ENCODE assay signal across 26 cellular contexts in genomic region chr1:58919226-58919985, GRCh38.
"Had no signal": no experiment of that assay in that cellular context is flagged by ENCODE, and none has a peak within 500 bp of the region (broad histone marks: within the 10 kb centered on the region; RNA-seq: fewer than 3 reads in every experiment).

No MANE protein-coding gene starts in this region.

- H3K4me3 Mint-ChIP-seq: activated CD4-positive, alpha-beta memory T cell treated with anti-CD3 and anti-CD28 coated beads, Interleukin-2, amount 10 ng/mL, durations not matched to agents 7 days and 5 days; activated CD4-positive, alpha-beta T cell treated with anti-CD3 and anti-CD28 coated beads, Interleukin-2, amount 10 ng/mL, durations not matched to agents 24 days and 14 days; activated naive CD4-positive, alpha-beta T cell treated with anti-CD3 and anti-CD28 coated beads for 36 hours; activated naive CD8-positive, alpha-beta T cell treated with anti-CD3 and anti-CD28 coated beads, Interleukin-2, amount 10 ng/mL, durations not matched to agents 7 days and 5 days; activated T-cell treated with anti-CD3 and anti-CD28 coated beads, Interleukin-2, amount 50 U/mL, for 72 hours; effector memory CD8-positive, alpha-beta T cell; natural killer cell treated with Interleukin-12 subunit alpha and Interleukin-12 subunit beta and Interleukin-15 and Interleukin-18, amount 100 ng/mL, for 72 hours; stimulated activated memory B cell treated with anti-CD40 and anti-IgM and Interleukin-4, amounts not matched to agents 10 μg/mL and 1 μg/mL and 100 μg/mL, for 72 hours had no signal

- H3K36me3 ChIP-seq: cardiac muscle cell, left ventricle myocardium inferior, sigmoid colon, stomach, vagina had no signal

- H3K4me2 ChIP-seq: smooth muscle cell had no signal

- H3K9me3 Mint-ChIP-seq: effector memory CD8-positive, alpha-beta T cell; natural killer cell treated with Interleukin-12 subunit alpha and Interleukin-12 subunit beta and Interleukin-15 and Interleukin-18, amount 100 ng/mL, for 72 hours; stimulated activated memory B cell treated with anti-CD40 and anti-IgM and Interleukin-4, amounts not matched to agents 10 μg/mL and 1 μg/mL and 100 μg/mL, for 72 hours had no signal

- H3K27me3 ChIP-seq: cardiac muscle cell, sigmoid colon, stomach, testis, vagina had no signal

- DNase-seq: activated CD4-positive, alpha-beta memory T cell treated with anti-CD3 and anti-CD28 coated beads, Interleukin-2, amount 10 ng/mL, durations not matched to agents 7 days and 5 days; activated CD4-positive, alpha-beta T cell treated with anti-CD3 and anti-CD28 coated beads, Interleukin-2, amount 10 ng/mL, durations not matched to agents 24 days and 14 days; activated effector memory CD4-positive, alpha-beta T cell treated with Interleukin-2 at 50 U/mL for 16 hours; activated naive CD4-positive, alpha-beta T cell treated with anti-CD3 and anti-CD28 coated beads for 36 hours; activated naive CD8-positive, alpha-beta T cell treated with anti-CD3 and anti-CD28 coated beads, Interleukin-2, amount 10 ng/mL, durations not matched to agents 7 days and 5 days; activated T-cell treated with anti-CD3 and anti-CD28 coated beads, Interleukin-2, amount 50 U/mL, for 72 hours; amniotic stem cell; effector memory CD8-positive, alpha-beta T cell; glutamatergic neuron; left ventricle myocardium inferior; mammary epithelial cell; midbrain; occipital lobe; sigmoid colon; stimulated activated CD4-positive, alpha-beta T cell treated with anti-CD3 and anti-CD28 coated beads, Interleukin-15, amount 100 ng/mL, for 24 hours; stomach; testis; trophoblast cell had no signal

- H3K27ac ChIP-seq: cardiac muscle cell, left ventricle myocardium inferior, sigmoid colon, stomach, testis, vagina, VCaP had no signal

- H3K27ac Mint-ChIP-seq: activated CD4-positive, alpha-beta memory T cell treated with anti-CD3 and anti-CD28 coated beads, Interleukin-2, amount 10 ng/mL, durations not matched to agents 7 days and 5 days; activated CD4-positive, alpha-beta T cell treated with anti-CD3 and anti-CD28 coated beads, Interleukin-2, amount 10 ng/mL, durations not matched to agents 24 days and 14 days; activated naive CD4-positive, alpha-beta T cell treated with anti-CD3 and anti-CD28 coated beads for 36 hours; activated naive CD8-positive, alpha-beta T cell treated with anti-CD3 and anti-CD28 coated beads, Interleukin-2, amount 10 ng/mL, durations not matched to agents 7 days and 5 days; activated T-cell treated with anti-CD3 and anti-CD28 coated beads, Interleukin-2, amount 50 U/mL, for 72 hours; effector memory CD8-positive, alpha-beta T cell; stimulated activated memory B cell treated with anti-CD40 and anti-IgM and Interleukin-4, amounts not matched to agents 10 μg/mL and 1 μg/mL and 100 μg/mL, for 72 hours had no signal

- H3K9me3 ChIP-seq: testis had no signal

- H3K4me3 ChIP-seq: cardiac muscle cell, left ventricle myocardium inferior, sigmoid colon, smooth muscle cell, stomach, testis, vagina had no signal

- ATAC-seq: activated CD4-positive, CD25-positive, alpha-beta regulatory T cell treated with anti-CD3 and anti-CD28 coated beads, Interleukin-2, amount 50 U/mL, for 24 hours; activated T-cell treated with anti-CD3 and anti-CD28 coated beads, Interleukin-2, amount 50 U/mL, for 72 hours; effector memory CD8-positive, alpha-beta T cell; esophagus mucosa; natural killer cell treated with Interleukin-12 subunit alpha and Interleukin-12 subunit beta and Interleukin-15 and Interleukin-18, amount 100 ng/mL, for 72 hours; stimulated activated memory B cell treated with anti-CD40 and anti-IgM and Interleukin-4, amounts not matched to agents 10 μg/mL and 1 μg/mL and 100 μg/mL, for 72 hours had no signal

- H3K27me3 Mint-ChIP-seq: activated naive CD8-positive, alpha-beta T cell treated with anti-CD3 and anti-CD28 coated beads, Interleukin-2, amount 10 ng/mL, durations not matched to agents 7 days and 5 days; effector memory CD8-positive, alpha-beta T cell; stimulated activated memory B cell treated with anti-CD40 and anti-IgM and Interleukin-4, amounts not matched to agents 10 μg/mL and 1 μg/mL and 100 μg/mL, for 72 hours had no signal
